In genomic region chr11:126411971-126412381, GRCh38 we compare ENCODE assay signal across 17 cellular contexts. TPM values are rescaled to one million over a fixed set of nuclear protein-coding genes. Genes with fewer than 3 reads are reported as not detected.
DNase-seq lines count a peak whose midpoint lies in the region; ATAC-seq and TF ChIP-seq lines count a peak whose summit lies in the region.
"Had no signal": no experiment of that assay in that cellular context is flagged by ENCODE, and none has a peak within 500 bp of the region (broad histone marks: within the 10 kb centered on the region; RNA-seq: fewer than 3 reads in every experiment).

No MANE protein-coding gene starts in this region.

- H2BK15ac ChIP-seq in mesendoderm (replicated peaks; ENCODE audit: low read depth): no peak overlapping the region

- peak; percentile 67 for DNase-seq in 8988T
- no peak for DNase-seq in epithelial cell of esophagus (ENCODE audit: low read depth)
- no peak for DNase-seq in mesendoderm
- DNase-seq in NCI-H2196 (lab: John Stamatoyannopoulos, UW; ENCODE audit: unreplicated experiment): no peak
- no peak for DNase-seq in GOT3 (lab: John Stamatoyannopoulos, UW)
- no peak for DNase-seq in NCI-H187 treated with DMSO at 0.1 percent for 48 hours (lab: John Stamatoyannopoulos, UW)
- DNase-seq: activated B cell treated with CpG ODN at 0.5 μM for 24 hours; activated T-cell treated with anti-CD3 and anti-CD28 coated beads, Interleukin-2, amount 50 U/mL, for 1 hour; adrenal gland; AML-193; DMS79 treated with DMSO at 0.1 percent for 48 hours; dorsolateral prefrontal cortex; left lung; NCI-H1417 had no signal

- H2BK5ac ChIP-seq in mesendoderm (ENCODE audit: low read length): no peak overlapping the region

- H3K27me3 ChIP-seq in KMS-11 (ENCODE audit: insufficient read depth, low read depth) (no peaks in the 10 kb centered on the region), mesendoderm (ENCODE audit: insufficient read depth, low read length, poor library complexity) (no peaks in the 10 kb centered on the region)
- H3K27me3 ChIP-seq: adrenal gland, dorsolateral prefrontal cortex, left lung had no signal

- H3K36me3 ChIP-seq in KMS-11 (ENCODE audit: insufficient read depth) (no peaks in the 10 kb centered on the region), mesendoderm (ENCODE audit: control insufficient read depth, insufficient read depth, low read length) (peaks cover 1% of the 10 kb centered on the region)

- H3K79me2 ChIP-seq in KMS-11 (ENCODE audit: insufficient read depth, low read depth) (no peaks in the 10 kb centered on the region), mesendoderm (ENCODE audit: control insufficient read depth, insufficient read depth, low read length) (no peaks in the 10 kb centered on the region)

- H4K20me1 ChIP-seq in KMS-11 (ENCODE audit: insufficient read depth): no peaks in the 10 kb centered on the region

- H3K23ac ChIP-seq in mesendoderm (ENCODE audit: low read length): no peak overlapping the region

- no peak overlapping the region for H3K18ac ChIP-seq in mesendoderm (ENCODE audit: low read length)

- no peak overlapping the region for H2BK120ac ChIP-seq in mesendoderm (ENCODE audit: low read depth, low read length)

- TF ChIP-seq CTCF in KMS-11 (conservative IDR thresholded peaks at IDR 0.05; ENCODE audit: low read depth, low read length): 0 out of 2 replicates have a peak, but pooled peaks have one; percentile 19
- peak; percentile 1 for TF ChIP-seq CTCF in epithelial cell of esophagus (IDR thresholded peaks at IDR 0.05; ENCODE audit: insufficient read depth, low read depth, low read length, missing control alignments)

- no peak overlapping the region for H3K4ac ChIP-seq in mesendoderm (ENCODE audit: low read depth, low read length)

- H3K56ac ChIP-seq in mesendoderm (ENCODE audit: low read length): peak overlapping the region; percentile 49

- no peak overlapping the region for H3K4me2 ChIP-seq in KMS-11
- no peak overlapping the region for H3K4me2 ChIP-seq in mesendoderm (ENCODE audit: low read length)

- no peak for ATAC-seq in HG02571 (IDR thresholded peaks at IDR 0.05; ENCODE audit: unreplicated experiment)
- ATAC-seq: left lung had no signal

- no peak overlapping the region for H4K8ac ChIP-seq in mesendoderm (ENCODE audit: low read depth, low read length)

- no peak overlapping the region for H3K4me3 ChIP-seq in KMS-11 (IDR thresholded peaks at IDR 0.05; ENCODE audit: insufficient read depth, low read depth, low read length)
- no peak overlapping the region for H3K4me3 ChIP-seq in epithelial cell of esophagus (ENCODE audit: low read length)
- H3K4me3 ChIP-seq in mesendoderm (ENCODE audit: low read length): no peak overlapping the region
- H3K4me3 ChIP-seq: adrenal gland, dorsolateral prefrontal cortex, HAP-1, left lung had no signal

- WGBS in mesendoderm (ENCODE audit: extremely low coverage, insufficient coverage, low lambda C conversion rate): no CpG with 5 or more reads among the region's 6 CpGs

- no peaks in the 10 kb centered on the region for H3K4me1 ChIP-seq in KMS-11 (ENCODE audit: low read depth, poor library complexity, severe bottlenecking)
- no peaks in the 10 kb centered on the region for H3K4me1 ChIP-seq in mesendoderm (ENCODE audit: control insufficient read depth, low read depth, low read length)
- H3K4me1 ChIP-seq: HAP-1 had no signal

- no peak overlapping the region for H2AFZ ChIP-seq in KMS-11 (ENCODE audit: low read depth)

- H4K5ac ChIP-seq in mesendoderm (ENCODE audit: low read length): no peak overlapping the region

- H3K9ac ChIP-seq in KMS-11 (no peak overlapping the region), mesendoderm (ENCODE audit: low read length) (no peak overlapping the region)

- no peaks in the 10 kb centered on the region for H3K79me1 ChIP-seq in mesendoderm (ENCODE audit: low read length)

- H3K27ac ChIP-seq in KMS-11 (no peak overlapping the region), mesendoderm (ENCODE audit: low read depth, low read length) (no peak overlapping the region)

- H2AK5ac ChIP-seq in mesendoderm (ENCODE audit: low read length): no peak overlapping the region

RNA-seq across cellular contexts. Expression of gene ST3GAL4, which starts 56.5 kb away (rescaled TPM):
- polyA plus RNA-seq in mesendoderm (2013, experiment 1 of 2): 8.4 TPM
- polyA plus RNA-seq in mesendoderm (2013, experiment 2 of 2): 8.7 TPM
